In the genomic region with DNA sequence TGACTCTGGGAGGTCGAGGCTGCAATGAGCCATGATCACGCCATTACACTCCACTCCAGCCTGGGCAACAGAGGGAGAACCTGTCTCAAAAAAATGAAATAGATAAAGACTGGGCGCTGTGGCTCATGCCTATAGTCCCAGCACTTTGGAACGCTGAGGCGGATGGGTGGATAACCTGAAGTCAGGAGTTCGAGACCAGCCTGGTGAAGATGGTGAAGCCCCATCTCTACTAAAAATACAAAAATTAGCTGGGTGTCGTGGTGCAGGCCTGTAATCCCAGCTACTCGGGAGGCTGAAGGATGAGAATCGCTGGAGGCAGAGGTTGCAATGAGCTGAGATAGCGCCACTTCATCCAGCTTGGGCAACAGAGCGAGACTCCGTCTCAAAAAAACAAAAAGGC, we compare ENCODE assay signal across 1 cellular context.
TF ChIP-seq lines count a peak whose summit lies in the region.

No MANE protein-coding gene starts in this region.

TF ChIP-seq in H1, 55 proteins besides CTCF, POLR2A, EP300 and RAD21:
- TF ChIP-seq HDAC6 (IDR thresholded peaks at IDR 0.05; ENCODE audit: low read depth, low read length) (no peak), NRF1 (IDR thresholded peaks at IDR 0.05; ENCODE audit: low read depth, low read length) (no peak), FOSL1 (IDR thresholded peaks at IDR 0.05; ENCODE audit: insufficient read depth, low read depth, low read length) (no peak), USF2 (IDR thresholded peaks at IDR 0.05; ENCODE audit: low read length) (no peak), BACH1 (IDR thresholded peaks at IDR 0.05; ENCODE audit: low read length) (no peak), JUND (IDR thresholded peaks at IDR 0.05; ENCODE audit: low read length) (no peak), RNF2 (IDR thresholded peaks at IDR 0.05; ENCODE audit: borderline replicate concordance, low read depth, low read length, missing control alignments, poor library complexity, severe bottlenecking) (no peak), CEBPB (IDR thresholded peaks at IDR 0.05; ENCODE audit: low read depth, low read length) (no peak), SAP30 (IDR thresholded peaks at IDR 0.05; ENCODE audit: insufficient read depth, insufficient replicate concordance, low read length) (no peak)
- TF ChIP-seq, protein P1, sequence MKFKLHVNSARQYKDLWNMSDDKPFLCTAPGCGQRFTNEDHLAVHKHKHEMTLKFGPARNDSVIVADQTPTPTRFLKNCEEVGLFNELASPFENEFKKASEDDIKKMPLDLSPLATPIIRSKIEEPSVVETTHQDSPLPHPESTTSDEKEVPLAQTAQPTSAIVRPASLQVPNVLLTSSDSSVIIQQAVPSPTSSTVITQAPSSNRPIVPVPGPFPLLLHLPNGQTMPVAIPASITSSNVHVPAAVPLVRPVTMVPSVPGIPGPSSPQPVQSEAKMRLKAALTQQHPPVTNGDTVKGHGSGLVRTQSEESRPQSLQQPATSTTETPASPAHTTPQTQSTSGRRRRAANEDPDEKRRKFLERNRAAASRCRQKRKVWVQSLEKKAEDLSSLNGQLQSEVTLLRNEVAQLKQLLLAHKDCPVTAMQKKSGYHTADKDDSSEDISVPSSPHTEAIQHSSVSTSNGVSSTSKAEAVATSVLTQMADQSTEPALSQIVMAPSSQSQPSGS (IDR thresholded peaks at IDR 0.05; ENCODE audit: low read length), result no peak
